Comparison of ENCODE assay signal across 8 cellular contexts in genomic region chr6:138109042-138109997, GRCh38. TPM values are rescaled to one million over a fixed set of nuclear protein-coding genes. Genes with fewer than 3 reads are reported as not detected.
DNase-seq lines count a peak whose midpoint lies in the region; ATAC-seq and TF ChIP-seq lines count a peak whose summit lies in the region.

No MANE protein-coding gene starts in this region.

- H3K27ac ChIP-seq in AG04450 (ENCODE audit: low read depth, low read length) (no peak overlapping the region), SJSA1 (no peak overlapping the region), foreskin keratinocyte (peak overlapping the region; percentile 100), vagina (peak overlapping the region; percentile 96)

- H3K9ac ChIP-seq in Loucy (ENCODE audit: low read depth, low read length, poor library complexity, severe bottlenecking): no peak overlapping the region

- TF ChIP-seq CTCF in AG04450 (IDR thresholded peaks at IDR 0.05; ENCODE audit: low read depth, low read length) (peak; percentile 98), Loucy (conservative IDR thresholded peaks at IDR 0.05; ENCODE audit: low read length) (peak; percentile 97), foreskin keratinocyte (conservative IDR thresholded peaks at IDR 0.05) (peak; percentile 99), vagina (IDR thresholded peaks at IDR 0.05) (peak; percentile 77 to 94 (median 85))

- H3K4me3 ChIP-seq in AG04450 (ENCODE audit: low read depth, low read length) (no peak overlapping the region), Loucy (ENCODE audit: low read length, poor library complexity, severe bottlenecking) (no peak overlapping the region), SJSA1 (no peak overlapping the region), vagina (no peak overlapping the region)

- POLR2A ChIA-PET in AG04450 (lab: Yijun Ruan, JAX): no interaction called here

- H3K9me2 ChIP-seq in Loucy (replicated peaks; ENCODE audit: low read depth, low read length): no peaks in the 10 kb centered on the region

- H3K79me2 ChIP-seq in Loucy (ENCODE audit: insufficient read depth, low read length): no peaks in the 10 kb centered on the region

- H2AFZ ChIP-seq in Loucy (ENCODE audit: low read length): 0 out of 2 replicates have a peak overlapping the region, but pooled peaks have one; percentile 50

- no peak overlapping the region for H3K4me2 ChIP-seq in Loucy (ENCODE audit: low read depth, low read length, poor library complexity, severe bottlenecking)

- H3K9me3 ChIP-seq in AG04450 (ENCODE audit: control insufficient read depth, insufficient read depth, low read length) (no peaks in the 10 kb centered on the region), Loucy (ENCODE audit: insufficient read depth, low read depth, low read length) (no peaks in the 10 kb centered on the region), SJSA1 (replicated peaks) (no peaks in the 10 kb centered on the region), vagina (no peaks in the 10 kb centered on the region)

- no peaks in the 10 kb centered on the region for H3K4me1 ChIP-seq in Loucy (ENCODE audit: insufficient read depth, low read length, poor library complexity, severe bottlenecking)
- peaks cover 12% of the 10 kb centered on the region for H3K4me1 ChIP-seq in SJSA1 (replicated peaks)
- peaks cover 11% of the 10 kb centered on the region for H3K4me1 ChIP-seq in foreskin keratinocyte
- H3K4me1 ChIP-seq in vagina: peaks cover 12% of the 10 kb centered on the region

- CTCF ChIA-PET in AG04450 (lab: Charles Lee): interaction anchor here (0.7 to 3.1 kb wide), 15 partner anchors 12 to 412 kb away, joined by 3 to 250 read pairs (median 4); no protein-coding TSS in a partner anchor

- H3K27me3 ChIP-seq in AG04450 (ENCODE audit: control insufficient read depth, insufficient read depth, low read length) (peaks cover 18% of the 10 kb centered on the region), Loucy (ENCODE audit: insufficient read depth, low read length, poor library complexity, severe bottlenecking) (no peaks in the 10 kb centered on the region), SJSA1 (replicated peaks) (no peaks in the 10 kb centered on the region), foreskin keratinocyte (no peaks in the 10 kb centered on the region), vagina (no peaks in the 10 kb centered on the region)

- intact Hi-C loops in posterior cingulate gyrus (cut with DNase I) (loop anchor here (1.0 to 5.0 kb wide), 2 partner anchors 108 to 402 kb away; no protein-coding TSS in a partner anchor), vagina (cut with DNase I) (loop anchor here (5.0 kb wide), 1 partner anchor 112 kb away; no protein-coding TSS in a partner anchor)

- H4K20me1 ChIP-seq in Loucy (ENCODE audit: insufficient read depth, low read length, poor library complexity, severe bottlenecking): no peaks in the 10 kb centered on the region

- ATAC-seq in GM18861 (IDR thresholded peaks at IDR 0.05; ENCODE audit: unreplicated experiment) (peak; percentile 57), foreskin keratinocyte (peak; percentile 22)

- no peaks in the 10 kb centered on the region for H3F3A ChIP-seq in Loucy (ENCODE audit: low read depth)

- DNase-seq in AG04450 (ENCODE audit: low read depth, low spot score) (peak; percentile 13), SJSA1 (ENCODE audit: low read depth in 1 of 2, low spot score in 2 of 2) (peak; percentile 53 to 61), foreskin keratinocyte (peak; percentile 66 to 83), posterior cingulate gyrus (peak in 9 of 10 donors; percentile 34 to 90 (median 75)), vagina (ENCODE audit: extremely low spot score in 2 of 2) (no peak)
- DNase-seq in activated effector memory CD4-positive, alpha-beta T cell treated with anti-CD3 and anti-CD28 coated beads, Interleukin-2, amount 50 U/mL, for 16 hours: peak; percentile 92

- no peaks in the 10 kb centered on the region for H3K36me3 ChIP-seq in Loucy (ENCODE audit: insufficient read depth, low read length)
- H3K36me3 ChIP-seq in SJSA1: peaks cover 8% of the 10 kb centered on the region
- no peaks in the 10 kb centered on the region for H3K36me3 ChIP-seq in vagina

- TF ChIP-seq POLR2A in vagina (IDR thresholded peaks at IDR 0.05): no peak

RNA-seq across cellular contexts. Expression of gene PERP, which starts 2.1 kb away (rescaled TPM):
- polyA plus RNA-seq in AG04450 (2011; rRNA removed) (40.5 and 47.6 TPM in 2 replicates), foreskin keratinocyte (213 and 260 TPM in 2 replicates)
- 24.3 and 25.1 TPM in 2 replicates for polyA minus RNA-seq in AG04450 (2011; rRNA and poly(A)+ RNA removed)
- 42.4 TPM in 2 replicates for total RNA-seq in SJSA1 (2014; rRNA removed; shearing (Covaris generic))
- total RNA-seq in foreskin keratinocyte (293 and 297 TPM in 2 replicates), vagina (279 TPM)

RNA-seq across cellular contexts. Expression of gene ARFGEF3, which starts 52.4 kb away (rescaled TPM):
- polyA plus RNA-seq in AG04450 (2011; rRNA removed) (0.02 and 0.04 TPM in 2 replicates), foreskin keratinocyte (0.01 TPM in 2 replicates)
- 0.09 TPM in 2 replicates for polyA minus RNA-seq in AG04450 (2011; rRNA and poly(A)+ RNA removed)
- total RNA-seq in SJSA1 (2014; rRNA removed; shearing (Covaris generic)): not detected in 2 replicates
- total RNA-seq in foreskin keratinocyte (0.04 and 0.10 TPM in 2 replicates), vagina (2.2 TPM)

Comparison
In these comparisons a context has a peak if more than half of its experiments do, and no peak if none do; other contexts are left out.
1. DNase-seq: peak in AG04450 (single experiment), SJSA1 (2 of 2), activated effector memory CD4-positive, alpha-beta T cell treated with anti-CD3 and anti-CD28 coated beads, Interleukin-2, amount 50 U/mL, for 16 hours (single experiment), foreskin keratinocyte (2 of 2) and posterior cingulate gyrus (9 of 10); none in vagina (0 of 2).
2. H3K27ac ChIP-seq: peak in foreskin keratinocyte (single experiment) and vagina (single experiment); none in AG04450 (single experiment) and SJSA1 (single experiment).
3. Peak in every context shown above with its lines, with median percentiles within 50 percentile points of each other: CTCF ChIP-seq.